Comparison of ENCODE assay signal across 1 cellular context in the genomic region with DNA sequence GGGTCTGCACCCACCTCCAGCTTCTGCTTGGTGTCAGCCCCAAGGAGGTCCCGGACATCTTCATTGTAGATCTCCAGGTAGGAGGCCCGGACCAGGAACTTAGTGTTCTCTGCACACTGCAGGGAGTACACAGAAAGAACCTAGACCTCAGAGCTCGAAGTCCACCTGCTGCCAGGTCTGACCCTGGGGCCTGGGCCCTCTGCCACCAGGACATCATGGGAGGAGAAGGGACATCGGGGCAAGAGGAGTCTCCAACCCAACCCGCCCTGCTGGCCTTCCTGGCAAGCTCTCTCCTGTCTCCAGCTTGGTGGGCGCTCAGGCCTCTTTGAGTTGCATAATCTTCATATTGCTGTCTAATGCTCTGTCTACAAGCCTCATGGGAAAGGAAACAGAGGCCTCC.
TF ChIP-seq lines count a peak whose summit lies in the region.

No MANE protein-coding gene starts in this region.

TF ChIP-seq in HepG2, 621 proteins besides CTCF, POLR2A, EP300 and RAD21 (continues in another document):
- TF ChIP-seq SNRNP70 (IDR thresholded peaks at IDR 0.05; ENCODE audit: low read depth, low read length) (no peak), FOXP1 (IDR thresholded peaks at IDR 0.05) (no peak), FOXP1 (CRISPR knock-in tag; IDR thresholded peaks at IDR 0.05) (no peak), ZMYM2 (CRISPR knock-in tag; IDR thresholded peaks at IDR 0.05) (no peak), ZNF687 (CRISPR knock-in tag; IDR thresholded peaks at IDR 0.05) (peak; percentile 43), PAWR (CRISPR knock-in tag; IDR thresholded peaks at IDR 0.05; ENCODE audit: borderline replicate concordance) (no peak), CBX1 (IDR thresholded peaks at IDR 0.05; ENCODE audit: low read depth) (no peak), GATAD2A (CRISPR knock-in tag; IDR thresholded peaks at IDR 0.05) (peak; percentile 23; the same call in 1 of the 2 replicates), PAXIP1 (CRISPR knock-in tag; conservative IDR thresholded peaks at IDR 0.05) (peak; percentile 35; the same call in 1 of the 2 replicates), ZNF33B (CRISPR knock-in tag; IDR thresholded peaks at IDR 0.05) (no peak), FOXO1 (CRISPR knock-in tag; IDR thresholded peaks at IDR 0.05) (no peak), ZNF891 (CRISPR knock-in tag; IDR thresholded peaks at IDR 0.05) (no peak), MEF2D (CRISPR knock-in tag; IDR thresholded peaks at IDR 0.05) (no peak), TBL1XR1 (IDR thresholded peaks at IDR 0.05; ENCODE audit: borderline replicate concordance, low read length, partially characterized antibody) (no peak), ZNF556 (CRISPR knock-in tag; IDR thresholded peaks at IDR 0.05; ENCODE audit: borderline replicate concordance) (no peak), ZNF251 (CRISPR knock-in tag; IDR thresholded peaks at IDR 0.05) (no peak), ZNF883 (CRISPR knock-in tag; IDR thresholded peaks at IDR 0.05; ENCODE audit: not compliant biosample characterization) (no peak), ZNF331 (CRISPR knock-in tag; IDR thresholded peaks at IDR 0.05) (no peak), ZBTB40 (IDR thresholded peaks at IDR 0.05) (no peak), ZBTB40 (CRISPR knock-in tag; IDR thresholded peaks at IDR 0.05) (no peak), FOXA3 (CRISPR knock-in tag; IDR thresholded peaks at IDR 0.05) (0 out of 2 replicates have a peak, but pooled peaks have one; percentile 8), IRF1 (CRISPR knock-in tag; IDR thresholded peaks at IDR 0.05; ENCODE audit: low read depth) (no peak), ZNF652 (CRISPR knock-in tag; IDR thresholded peaks at IDR 0.05; ENCODE audit: borderline replicate concordance, low read depth) (no peak), ZSCAN9 (CRISPR knock-in tag; IDR thresholded peaks at IDR 0.05; ENCODE audit: borderline replicate concordance) (no peak), NFKBIZ (CRISPR knock-in tag; IDR thresholded peaks at IDR 0.05) (no peak), RFX1 (IDR thresholded peaks at IDR 0.05) (no peak), ZNF589 (CRISPR knock-in tag; conservative IDR thresholded peaks at IDR 0.05) (no peak), ZNF205 (CRISPR knock-in tag; IDR thresholded peaks at IDR 0.05) (no peak), ZC3H13 (CRISPR knock-in tag; IDR thresholded peaks at IDR 0.05) (no peak), ZNF761 (CRISPR knock-in tag; conservative IDR thresholded peaks at IDR 0.05) (no peak), ZNF44 (CRISPR knock-in tag; IDR thresholded peaks at IDR 0.05) (no peak), SAP130 (CRISPR knock-in tag; IDR thresholded peaks at IDR 0.05; ENCODE audit: low read depth) (peak; percentile 22; the same call in 1 of the 2 replicates), POLR2AphosphoS5 (IDR thresholded peaks at IDR 0.05; ENCODE audit: low read depth, low read length) (no peak)
- TF ChIP-seq, protein P1, sequence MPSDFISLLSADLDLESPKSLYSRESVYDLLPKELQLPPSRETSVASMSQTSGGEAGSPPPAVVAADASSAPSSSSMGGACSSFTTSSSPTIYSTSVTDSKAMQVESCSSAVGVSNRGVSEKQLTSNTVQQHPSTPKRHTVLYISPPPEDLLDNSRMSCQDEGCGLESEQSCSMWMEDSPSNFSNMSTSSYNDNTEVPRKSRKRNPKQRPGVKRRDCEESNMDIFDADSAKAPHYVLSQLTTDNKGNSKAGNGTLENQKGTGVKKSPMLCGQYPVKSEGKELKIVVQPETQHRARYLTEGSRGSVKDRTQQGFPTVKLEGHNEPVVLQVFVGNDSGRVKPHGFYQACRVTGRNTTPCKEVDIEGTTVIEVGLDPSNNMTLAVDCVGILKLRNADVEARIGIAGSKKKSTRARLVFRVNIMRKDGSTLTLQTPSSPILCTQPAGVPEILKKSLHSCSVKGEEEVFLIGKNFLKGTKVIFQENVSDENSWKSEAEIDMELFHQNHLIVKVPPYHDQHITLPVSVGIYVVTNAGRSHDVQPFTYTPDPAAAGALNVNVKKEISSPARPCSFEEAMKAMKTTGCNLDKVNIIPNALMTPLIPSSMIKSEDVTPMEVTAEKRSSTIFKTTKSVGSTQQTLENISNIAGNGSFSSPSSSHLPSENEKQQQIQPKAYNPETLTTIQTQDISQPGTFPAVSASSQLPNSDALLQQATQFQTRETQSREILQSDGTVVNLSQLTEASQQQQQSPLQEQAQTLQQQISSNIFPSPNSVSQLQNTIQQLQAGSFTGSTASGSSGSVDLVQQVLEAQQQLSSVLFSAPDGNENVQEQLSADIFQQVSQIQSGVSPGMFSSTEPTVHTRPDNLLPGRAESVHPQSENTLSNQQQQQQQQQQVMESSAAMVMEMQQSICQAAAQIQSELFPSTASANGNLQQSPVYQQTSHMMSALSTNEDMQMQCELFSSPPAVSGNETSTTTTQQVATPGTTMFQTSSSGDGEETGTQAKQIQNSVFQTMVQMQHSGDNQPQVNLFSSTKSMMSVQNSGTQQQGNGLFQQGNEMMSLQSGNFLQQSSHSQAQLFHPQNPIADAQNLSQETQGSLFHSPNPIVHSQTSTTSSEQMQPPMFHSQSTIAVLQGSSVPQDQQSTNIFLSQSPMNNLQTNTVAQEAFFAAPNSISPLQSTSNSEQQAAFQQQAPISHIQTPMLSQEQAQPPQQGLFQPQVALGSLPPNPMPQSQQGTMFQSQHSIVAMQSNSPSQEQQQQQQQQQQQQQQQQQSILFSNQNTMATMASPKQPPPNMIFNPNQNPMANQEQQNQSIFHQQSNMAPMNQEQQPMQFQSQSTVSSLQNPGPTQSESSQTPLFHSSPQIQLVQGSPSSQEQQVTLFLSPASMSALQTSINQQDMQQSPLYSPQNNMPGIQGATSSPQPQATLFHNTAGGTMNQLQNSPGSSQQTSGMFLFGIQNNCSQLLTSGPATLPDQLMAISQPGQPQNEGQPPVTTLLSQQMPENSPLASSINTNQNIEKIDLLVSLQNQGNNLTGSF (CRISPR knock-in tag; IDR thresholded peaks at IDR 0.05): no peak
- TF ChIP-seq, protein P2, sequence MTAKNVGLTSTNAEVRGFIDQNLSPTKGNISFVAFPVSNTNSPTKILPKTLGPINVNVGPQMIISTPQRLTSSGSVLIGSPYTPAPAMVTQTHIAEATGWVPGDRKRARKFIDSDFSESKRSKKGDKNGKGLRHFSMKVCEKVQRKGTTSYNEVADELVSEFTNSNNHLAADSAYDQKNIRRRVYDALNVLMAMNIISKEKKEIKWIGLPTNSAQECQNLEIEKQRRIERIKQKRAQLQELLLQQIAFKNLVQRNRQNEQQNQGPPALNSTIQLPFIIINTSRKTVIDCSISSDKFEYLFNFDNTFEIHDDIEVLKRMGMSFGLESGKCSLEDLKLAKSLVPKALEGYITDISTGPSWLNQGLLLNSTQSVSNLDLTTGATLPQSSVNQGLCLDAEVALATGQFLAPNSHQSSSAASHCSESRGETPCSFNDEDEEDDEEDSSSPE (CRISPR knock-in tag; IDR thresholded peaks at IDR 0.05): no peak
